ENCODE assay signal across 22 cellular contexts in genomic region chr6:108702106-108702851, GRCh38.
DNase-seq lines count a peak whose midpoint lies in the region; ATAC-seq, FAIRE-seq and TF ChIP-seq lines count a peak whose summit lies in the region.
"Had no signal": no experiment of that assay in that cellular context is flagged by ENCODE, and none has a peak within 500 bp of the region (broad histone marks: within the 10 kb centered on the region; RNA-seq: fewer than 3 reads in every experiment).

No MANE protein-coding gene starts in this region.

- peaks cover 18% of the 10 kb centered on the region for H3K36me3 Mint-ChIP-seq in natural killer cell
- H3K36me3 Mint-ChIP-seq in natural killer cell treated with Interleukin-12 subunit alpha and Interleukin-12 subunit beta and Interleukin-15 and Interleukin-18, amount 100 ng/mL, for 72 hours = peaks cover 26% of the 10 kb centered on the region

- peaks cover 5 to 9% of the 10 kb centered on the region in 2 donors for H3K4me1 Mint-ChIP-seq in natural killer cell
- peaks cover 0 to 4% of the 10 kb centered on the region in 2 donors for H3K4me1 Mint-ChIP-seq in natural killer cell treated with Interleukin-12 subunit alpha and Interleukin-12 subunit beta and Interleukin-15 and Interleukin-18, amount 100 ng/mL, for 72 hours (ENCODE audit: low read depth in 2 of 2)
- H3K4me1 Mint-ChIP-seq: CD4-positive, CD25-positive, alpha-beta regulatory T cell; CD8-positive, alpha-beta memory T cell had no signal

- TF ChIP-seq CTCF in natural killer cell (IDR thresholded peaks at IDR 0.05) = no peak
- no peak for TF ChIP-seq CTCF in upper lobe of right lung (IDR thresholded peaks at IDR 0.05)

- H3K27ac Mint-ChIP-seq in natural killer cell = peak overlapping the region in 1 of 2 donors; percentile 35
- H3K27ac Mint-ChIP-seq in natural killer cell treated with Interleukin-12 subunit alpha and Interleukin-12 subunit beta and Interleukin-15 and Interleukin-18, amount 100 ng/mL, for 72 hours = no peak overlapping the region
- H3K27ac Mint-ChIP-seq: CD4-positive, CD25-positive, alpha-beta regulatory T cell; GM23338 had no signal

- peak; percentile 36 for FAIRE-seq in islet of Langerhans (lab: Jason Lieb, UNC)
- FAIRE-seq: A204.1, G401.6, GM12891, H54, HTR-8/SVneo had no signal

- H3K4me3 ChIP-seq in upper lobe of right lung = no peak overlapping the region
- H3K4me3 ChIP-seq: GM23338 had no signal

- H3K27ac ChIP-seq in upper lobe of right lung = no peak overlapping the region

- ATAC-seq in natural killer cell = no peak
- ATAC-seq in natural killer cell treated with Interleukin-12 subunit alpha and Interleukin-12 subunit beta and Interleukin-15 and Interleukin-18, amount 100 ng/mL, for 72 hours = no peak
- no peak for ATAC-seq in upper lobe of right lung
- ATAC-seq: GM23338 had no signal

- no peaks in the 10 kb centered on the region for H3K27me3 Mint-ChIP-seq in natural killer cell (ENCODE audit: low read depth in 2 of 2)
- no peaks in the 10 kb centered on the region for H3K27me3 Mint-ChIP-seq in natural killer cell treated with Interleukin-12 subunit alpha and Interleukin-12 subunit beta and Interleukin-15 and Interleukin-18, amount 100 ng/mL, for 72 hours
- H3K27me3 Mint-ChIP-seq: CD4-positive, CD25-positive, alpha-beta regulatory T cell had no signal

- peaks cover 12% of the 10 kb centered on the region for H3K9me3 ChIP-seq in upper lobe of right lung
- H3K9me3 ChIP-seq: BE2C had no signal

- H3K9me3 Mint-ChIP-seq in natural killer cell = peaks cover 3 to 9% of the 10 kb centered on the region in 2 donors
- H3K9me3 Mint-ChIP-seq in natural killer cell treated with Interleukin-12 subunit alpha and Interleukin-12 subunit beta and Interleukin-15 and Interleukin-18, amount 100 ng/mL, for 72 hours = peaks cover 7% of the 10 kb centered on the region

- no peaks in the 10 kb centered on the region for H3K27me3 ChIP-seq in upper lobe of right lung
- H3K27me3 ChIP-seq: BE2C had no signal

- intact Hi-C loops in natural killer cell (cut with micrococcal nuclease) = no loop called here
- intact Hi-C loops in upper lobe of right lung (cut with DNase I) = no loop called here

- H3K36me3 ChIP-seq in upper lobe of right lung = no peaks in the 10 kb centered on the region
- H3K36me3 ChIP-seq: BE2C had no signal

- DNase-seq in natural killer cell (no peak), OCI-M1 (lab: John Stamatoyannopoulos, UW) (peak; percentile 18), upper lobe of right lung (no peak), LoVo (ENCODE audit: low spot score) (no peak)
- no peak for DNase-seq in natural killer cell treated with Interleukin-12 subunit alpha and Interleukin-12 subunit beta and Interleukin-15 and Interleukin-18, amount 100 ng/mL, for 72 hours (ENCODE audit: low spot score)
- DNase-seq: ACHN; BE2C; C1 segment of cervical spinal cord; CD4-positive, CD25-positive, alpha-beta regulatory T cell; CD8-positive, alpha-beta memory T cell; COR-L47; DMS 273 treated with DMSO at 0.1 percent for 48 hours; DMS53; HCEC 1CT; IMR-90 had no signal

- peak overlapping the region; percentile 25 for H3K4me3 Mint-ChIP-seq in natural killer cell
- no peak overlapping the region for H3K4me3 Mint-ChIP-seq in natural killer cell treated with Interleukin-12 subunit alpha and Interleukin-12 subunit beta and Interleukin-15 and Interleukin-18, amount 100 ng/mL, for 72 hours
- H3K4me3 Mint-ChIP-seq: CD4-positive, CD25-positive, alpha-beta regulatory T cell; CD8-positive, alpha-beta memory T cell; GM23338 had no signal

- H3K4me1 ChIP-seq in upper lobe of right lung = peaks cover 3% of the 10 kb centered on the region
- H3K4me1 ChIP-seq: BE2C had no signal
